17 cellular contexts compared by ENCODE assay signal in the genomic region with DNA sequence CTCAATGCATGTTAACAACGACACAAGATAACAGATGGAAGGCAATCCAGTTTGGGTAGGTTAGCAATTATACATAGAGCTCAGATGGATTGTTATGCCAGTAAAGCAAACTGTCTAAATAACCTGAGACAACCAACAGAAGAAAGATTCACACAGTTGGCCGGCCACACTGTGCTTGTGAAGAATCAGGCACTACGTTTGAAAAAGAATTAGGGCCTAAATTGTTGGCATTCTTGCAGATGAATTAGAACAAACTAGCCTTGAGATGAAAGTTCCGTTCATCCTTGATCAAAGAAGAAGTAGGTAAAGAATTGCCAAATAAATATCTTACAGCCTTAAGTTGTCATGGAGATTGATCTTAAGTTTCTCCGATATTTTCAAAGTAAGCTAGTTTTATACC.
DNase-seq lines count a peak whose midpoint lies in the region; FAIRE-seq and TF ChIP-seq lines count a peak whose summit lies in the region.
"Had no signal": no experiment of that assay in that cellular context is flagged by ENCODE, and none has a peak within 500 bp of the region (broad histone marks: within the 10 kb centered on the region; RNA-seq: fewer than 3 reads in every experiment).

No MANE protein-coding gene starts in this region.

- TF ChIP-seq RAD21 in H1 (IDR thresholded peaks at IDR 0.05 in 1 of 2, conservative IDR thresholded peaks at IDR 0.05 in 1 of 2; ENCODE audit: low read depth in 2 of 2, low read length in 2 of 2): no peak

- peak overlapping the region; percentile 48; the same call in 1 of the 2 replicates for H2AFZ ChIP-seq in H1 (ENCODE audit: low read length)

- CTCF ChIA-PET in H1 (lab: Charles Lee; ENCODE audit: partially characterized antibody): interaction anchor here (0.9 kb wide), 1 partner anchor 10 kb away, joined by 3 read pairs; no protein-coding TSS in a partner anchor

- no peak overlapping the region for H3K4me3 Mint-ChIP-seq in mesothelial cell of epicardium
- H3K4me3 Mint-ChIP-seq: CD4-positive, CD25-positive, alpha-beta regulatory T cell had no signal

- no peak overlapping the region for H2BK20ac ChIP-seq in H1 (ENCODE audit: low read length)

- 74% methylated on average over 5 of the region's 5 CpGs for WGBS in HUES64
- WGBS in H1 (ENCODE audit: extremely low coverage in 1 of 2, insufficient coverage in 1 of 2, insufficient read length in 1 of 2, insufficient replicate concordance in 2 of 2, low coverage in 1 of 2, low lambda C conversion rate in 2 of 2, missing lambda C conversion rate in 1 of 2), 2 experiments: 59% methylated on average over 5 of the region's 5 CpGs; no CpG with 5 or more reads in 1 of the 2 experiments

- no peaks in the 10 kb centered on the region for H3K27me3 Mint-ChIP-seq in mesothelial cell of epicardium (ENCODE audit: low read depth)
- H3K27me3 Mint-ChIP-seq: CD4-positive, CD25-positive, alpha-beta regulatory T cell had no signal

- POLR2A ChIA-PET in H1 (lab: Charles Lee; ENCODE audit: partially characterized antibody): no interaction called here

- H3K9me3 ChIP-seq in HUES64 (ENCODE audit: insufficient read depth, low read depth, low read length) (no peaks in the 10 kb centered on the region), H1 (ENCODE audit: insufficient read depth in 2 of 2, low read depth in 1 of 2, low read length in 1 of 2) (no peaks in the 10 kb centered on the region)
- H3K9me3 ChIP-seq: BLaER1 treated with 17β-estradiol and CSF1 and Interleukin-3, amounts not matched to agents 10 nM and 100 nM had no signal

- H3K4me2 ChIP-seq in H1 (ENCODE audit: insufficient read depth in 1 of 2, low read depth in 2 of 2, low read length in 2 of 2): 0 out of 4 replicates have a peak overlapping the region, but pooled peaks of 1 of the 2 experiments have one; percentile 40
- H3K4me2 ChIP-seq: BLaER1 treated with 17β-estradiol and CSF1 and Interleukin-3, amounts not matched to agents 10 nM and 100 nM had no signal

- peak; percentile 8 for DNase-seq in NCI-H1694 treated with DMSO at 0.1 percent for 48 hours (lab: John Stamatoyannopoulos, UW)
- DNase-seq in NCI-H1694 (lab: John Stamatoyannopoulos, UW): no peak
- DNase-seq in H1 (ENCODE audit: low read depth in 1 of 2, low spot score in 2 of 2): no peak
- no peak for DNase-seq in mesothelial cell of epicardium (ENCODE audit: low spot score in 2 of 2, unreplicated experiment in 2 of 2)
- no peak for DNase-seq in NCI-H446 treated with DMSO at 0.1 percent for 48 hours (lab: John Stamatoyannopoulos, UW)
- no peak for DNase-seq in T-helper 2 cell
- no peak for DNase-seq in activated CD4-positive, CD25-positive, alpha-beta regulatory T cell treated with anti-CD3 and anti-CD28 coated beads, Interleukin-2, amount 50 U/mL, for 72 hours
- DNase-seq: AML-193; CD4-positive, CD25-positive, alpha-beta regulatory T cell; DMS79; GOT3 had no signal

- H3K23ac ChIP-seq in H1 (ENCODE audit: insufficient read length): no peak overlapping the region

- no peaks in the 10 kb centered on the region for H3K79me2 ChIP-seq in H1 (ENCODE audit: control insufficient read depth in 1 of 2, insufficient read depth in 2 of 2, low read length in 2 of 2)

- H3K4me3 ChIP-seq in HUES64 (ENCODE audit: low read length): no peak overlapping the region
- no peak overlapping the region for H3K4me3 ChIP-seq in H1 (ENCODE audit: extremely low read depth in 1 of 4, insufficient read depth in 2 of 4, low read depth in 3 of 4, low read length in 4 of 4)
- H3K4me3 ChIP-seq: BLaER1 treated with 17β-estradiol and CSF1 and Interleukin-3, amounts not matched to agents 10 nM and 100 nM had no signal

- H2BK120ac ChIP-seq in H1 (replicated peaks; ENCODE audit: low read depth, low read length): no peak overlapping the region

- H4K20me1 ChIP-seq in H1 (replicated peaks in 1 of 2; ENCODE audit: control insufficient read depth in 1 of 2, insufficient read depth in 2 of 2, low read length in 2 of 2): no peaks in the 10 kb centered on the region
- H4K20me1 ChIP-seq: BLaER1 treated with 17β-estradiol and CSF1 and Interleukin-3, amounts not matched to agents 10 nM and 100 nM had no signal

- no peak overlapping the region for H3K14ac ChIP-seq in H1 (ENCODE audit: insufficient read length)

- no peaks in the 10 kb centered on the region for H3K36me3 ChIP-seq in HUES64 (ENCODE audit: insufficient read depth, low read length)
- no peaks in the 10 kb centered on the region for H3K36me3 ChIP-seq in H1 (ENCODE audit: control insufficient read depth in 2 of 4, insufficient read depth in 4 of 4, low read length in 3 of 4)
- H3K36me3 ChIP-seq: BLaER1 treated with 17β-estradiol and CSF1 and Interleukin-3, amounts not matched to agents 10 nM and 100 nM had no signal

- TF ChIP-seq CTCF in H1 (IDR thresholded peaks at IDR 0.05; ENCODE audit: control extremely low read depth in 1 of 3, insufficient read depth in 1 of 3, low read depth in 1 of 3, low read length in 3 of 3) (no peak), mesothelial cell of epicardium (IDR thresholded peaks at IDR 0.05; ENCODE audit: unreplicated experiment) (no peak)

- H3K27me3 ChIP-seq in HUES64 (ENCODE audit: insufficient read depth, low read length): no peaks in the 10 kb centered on the region
- no peaks in the 10 kb centered on the region for H3K27me3 ChIP-seq in H1 (replicated peaks in 1 of 4; ENCODE audit: control insufficient read depth in 3 of 4, extremely low read depth in 1 of 4, insufficient read depth in 3 of 4, low read length in 3 of 4)
- H3K27me3 ChIP-seq: BLaER1 treated with 17β-estradiol and CSF1 and Interleukin-3, amounts not matched to agents 10 nM and 100 nM had no signal

- H3K4me1 Mint-ChIP-seq in mesothelial cell of epicardium: peaks cover 37% of the 10 kb centered on the region
- H3K4me1 Mint-ChIP-seq: CD4-positive, CD25-positive, alpha-beta regulatory T cell had no signal

- no peak overlapping the region for H3K56ac ChIP-seq in H1 (replicated peaks; ENCODE audit: insufficient read length, low read depth, low read length)

- H3K79me1 ChIP-seq in H1 (ENCODE audit: low read depth, low read length): no peaks in the 10 kb centered on the region

- no peaks in the 10 kb centered on the region; the same call in 1 of the 2 replicates for H3K23me2 ChIP-seq in H1 (ENCODE audit: low read depth, low read length)

- no peak for TF ChIP-seq POLR2A in H1 (IDR thresholded peaks at IDR 0.05; ENCODE audit: control extremely low read depth in 1 of 2, low read depth in 2 of 2, low read length in 2 of 2)

- peak overlapping the region; percentile 91 for H3K27ac Mint-ChIP-seq in mesothelial cell of epicardium
- H3K27ac Mint-ChIP-seq: CD4-positive, CD25-positive, alpha-beta regulatory T cell had no signal

- H2BK12ac ChIP-seq in H1 (ENCODE audit: low read depth, low read length): peak overlapping the region; percentile 61; the same call in 1 of the 2 replicates

- no peak overlapping the region for H4K8ac ChIP-seq in H1 (ENCODE audit: extremely low read depth, insufficient read depth, low read length)

- H3K4me1 ChIP-seq in HUES64 (ENCODE audit: insufficient read depth, low read length) (peaks cover 15% of the 10 kb centered on the region), H1 (replicated peaks in 1 of 4; ENCODE audit: control insufficient read depth in 3 of 4, insufficient read depth in 4 of 4, low read length in 3 of 4) (peaks cover 0 to 4% (median 1%) of the 10 kb centered on the region in 4 experiments; a peak in 1 of 7 replicates)
- H3K4me1 ChIP-seq: BLaER1 treated with 17β-estradiol and CSF1 and Interleukin-3, amounts not matched to agents 10 nM and 100 nM had no signal

- H3K9me3 Mint-ChIP-seq in mesothelial cell of epicardium: no peaks in the 10 kb centered on the region

- no peak overlapping the region for H2BK15ac ChIP-seq in H1 (ENCODE audit: low read length)

- H3K36me3 Mint-ChIP-seq in mesothelial cell of epicardium: no peaks in the 10 kb centered on the region
- H3K36me3 Mint-ChIP-seq: CD4-positive, CD25-positive, alpha-beta regulatory T cell had no signal

- no peak overlapping the region for H3K18ac ChIP-seq in H1 (ENCODE audit: extremely low read depth, low read length)

- no peak for TF ChIP-seq EP300 in H1 (IDR thresholded peaks at IDR 0.05; ENCODE audit: borderline replicate concordance in 1 of 2, low read depth in 2 of 2, low read length in 2 of 2)

- peak overlapping the region; percentile 34; the same call in 1 of the 2 replicates for H3K27ac ChIP-seq in HUES64 (ENCODE audit: low read depth, low read length)
- H3K27ac ChIP-seq in H1 (ENCODE audit: low read depth, low read length): no peak overlapping the region
- H3K27ac ChIP-seq: 22Rv1; BLaER1 treated with 17β-estradiol and CSF1 and Interleukin-3, amounts not matched to agents 10 nM and 100 nM had no signal

- peak overlapping the region; percentile 56 for H4K91ac ChIP-seq in H1 (replicated peaks; ENCODE audit: insufficient read length, low read length)

- H3K4ac ChIP-seq in H1 (replicated peaks; ENCODE audit: insufficient read length, low read depth, low read length): no peak overlapping the region

- 0 out of 2 replicates have a peak overlapping the region, but pooled peaks have one; percentile 31 for H2BK5ac ChIP-seq in H1 (ENCODE audit: low read depth, low read length)

- H2AK5ac ChIP-seq in H1 (ENCODE audit: low read depth, low read length): no peak overlapping the region

- FAIRE-seq in H1 (lab: Jason Lieb, UNC): peak; percentile 57
- FAIRE-seq: G401.6, GM12891, HepG2 had no signal

- H3K9ac ChIP-seq in HUES64 (ENCODE audit: low read depth, low read length): no peak overlapping the region
- peak overlapping the region in 1 of 4 experiments; percentile 13; a peak in 1 of 7 replicates for H3K9ac ChIP-seq in H1 (replicated peaks in 1 of 4; ENCODE audit: extremely low read depth in 1 of 4, low read depth in 3 of 4, low read length in 3 of 4)
- H3K9ac ChIP-seq: BLaER1 treated with 17β-estradiol and CSF1 and Interleukin-3, amounts not matched to agents 10 nM and 100 nM had no signal

- no peak overlapping the region for H4K5ac ChIP-seq in H1 (ENCODE audit: insufficient read length, low read depth, low read length)

TF ChIP-seq in H1, 55 proteins besides CTCF, POLR2A, EP300 and RAD21:
- TF ChIP-seq TEAD4 (IDR thresholded peaks at IDR 0.05; ENCODE audit: low read depth, low read length) (peak; percentile 75), SRF (IDR thresholded peaks at IDR 0.05; ENCODE audit: low read depth, low read length) (no peak)
TF ChIP-seq in H1: peak in this region for 1.
